ENCODE assay signal across 18 cellular contexts in the genomic region with DNA sequence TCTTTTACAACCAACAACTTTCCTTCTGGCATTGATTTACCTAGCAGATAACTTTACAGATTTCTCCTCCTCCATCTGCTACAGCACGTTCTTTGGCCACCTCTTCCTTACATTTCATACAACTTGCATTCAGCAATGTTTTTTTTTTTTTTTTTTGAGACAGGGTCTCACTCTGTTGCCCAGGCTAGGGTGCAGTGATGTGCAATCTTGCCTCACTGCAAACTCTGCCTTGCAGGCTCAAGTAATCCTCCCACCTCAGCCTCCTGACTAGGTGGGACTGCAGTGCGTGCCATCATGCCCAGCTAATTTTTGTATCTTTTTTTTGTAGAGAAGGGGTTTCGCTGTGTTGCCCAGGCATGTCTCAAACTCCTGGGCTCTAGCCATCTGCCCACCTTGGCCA. TPM values are rescaled to one million over a fixed set of nuclear protein-coding genes. Genes with fewer than 3 reads are reported as not detected.
DNase-seq lines count a peak whose midpoint lies in the region; ATAC-seq, FAIRE-seq and TF ChIP-seq lines count a peak whose summit lies in the region.
"Had no signal": no experiment of that assay in that cellular context is flagged by ENCODE, and none has a peak within 500 bp of the region (broad histone marks: within the 10 kb centered on the region; RNA-seq: fewer than 3 reads in every experiment).

No MANE protein-coding gene starts in this region.

- no peak overlapping the region for H3K4me3 ChIP-seq in CD4-positive, alpha-beta memory T cell (ENCODE audit: low read length in 2 of 2)
- H3K4me3 ChIP-seq in K562: no peak overlapping the region

- TF ChIP-seq CTCF in WTC11 (IDR thresholded peaks at IDR 0.05): no peak
- no peak for TF ChIP-seq CTCF in K562 (IDR thresholded peaks at IDR 0.05 in 2 of 3, conservative IDR thresholded peaks at IDR 0.05 in 1 of 3; ENCODE audit: insufficient read depth in 2 of 3, low read depth in 1 of 3, low read length in 3 of 3)

- H3K27ac Mint-ChIP-seq in T-helper 1 cell treated with Interleukin-12 subunit alpha and Interleukin-12 subunit beta and Interleukin-4 antibody, amounts not matched to agents 30 μg/mL and 1 μg/mL, for 36 hours: no peak overlapping the region
- peak overlapping the region in 1 of 7 donors; percentile 39 for H3K27ac Mint-ChIP-seq in CD4-positive, alpha-beta memory T cell
- H3K27ac Mint-ChIP-seq in WTC11: no peak overlapping the region
- H3K27ac Mint-ChIP-seq: HFFc6 had no signal

- no peak for TF ChIP-seq POLR2A in K562 (conservative IDR thresholded peaks at IDR 0.05)

- BruUV-seq in K562 (replicated peaks; lab: Mats Ljungman, UMichigan): no TSS peak

- peaks cover 66% of the 10 kb centered on the region for H3K4me1 ChIP-seq in CD4-positive, alpha-beta memory T cell (ENCODE audit: insufficient read depth, low read length)
- H3K4me1 ChIP-seq in K562 (replicated peaks in 1 of 2; ENCODE audit: control insufficient read depth in 2 of 2, insufficient read depth in 2 of 2, low read length in 2 of 2): peaks cover 0 to 22% of the 10 kb centered on the region in 2 experiments; a peak in 4 of 5 replicates
- H3K4me1 ChIP-seq: BE2C had no signal

- intact Hi-C loops in CD4-positive, alpha-beta memory T cell (cut with micrococcal nuclease): no loop called here
- intact Hi-C loops in K562 (cut with micrococcal nuclease): no loop called here

- no peaks in the 10 kb centered on the region for H3K9me3 Mint-ChIP-seq in T-helper 1 cell treated with Interleukin-12 subunit alpha and Interleukin-12 subunit beta and Interleukin-4 antibody, amounts not matched to agents 30 μg/mL and 1 μg/mL, for 36 hours
- peaks cover 0 to 2% (median 0%) of the 10 kb centered on the region in 8 donors for H3K9me3 Mint-ChIP-seq in CD4-positive, alpha-beta memory T cell
- H3K9me3 Mint-ChIP-seq in WTC11: peaks cover 5% of the 10 kb centered on the region; the same call in 1 of the 2 replicates
- H3K9me3 Mint-ChIP-seq: HFFc6 had no signal

- TF ChIP-seq EP300 in K562 (IDR thresholded peaks at IDR 0.05; ENCODE audit: low read length): no peak

- CTCF ChIA-PET in CD4-positive, alpha-beta memory T cell (lab: Charles Lee; ENCODE audit: partially characterized antibody): interaction anchor here (0.7 to 1.4 kb wide), 2 partner anchors 242 to 258 kb away, joined by 4 to 8 read pairs; no protein-coding TSS in a partner anchor
- CTCF ChIA-PET in WTC11 (lab: Charles Lee) (interaction anchor here (1.0 kb wide), 1 partner anchor 258 kb away, joined by 4 read pairs; no protein-coding TSS in a partner anchor), K562 (lab: Yijun Ruan, JAX; ENCODE audit: low intra/inter-chr PET ratio) (no interaction called here)

- no peak overlapping the region for H2AFZ ChIP-seq in K562 (ENCODE audit: low read depth, low read length)

- peak overlapping the region; percentile 47 for H3K4me3 Mint-ChIP-seq in T-helper 1 cell treated with Interleukin-12 subunit alpha and Interleukin-12 subunit beta and Interleukin-4 antibody, amounts not matched to agents 30 μg/mL and 1 μg/mL, for 36 hours
- peak overlapping the region in 5 of 8 donors; percentile 22 to 74 (median 47) for H3K4me3 Mint-ChIP-seq in CD4-positive, alpha-beta memory T cell
- H3K4me3 Mint-ChIP-seq in WTC11: no peak overlapping the region
- H3K4me3 Mint-ChIP-seq: HFFc6 had no signal

- H3K36me3 ChIP-seq in CD4-positive, alpha-beta memory T cell (ENCODE audit: insufficient read depth, low read length): no peaks in the 10 kb centered on the region
- peaks cover 25% of the 10 kb centered on the region; the same call in 2 of the 3 replicates for H3K36me3 ChIP-seq in K562 (ENCODE audit: control insufficient read depth, insufficient read depth, low read length)
- H3K36me3 ChIP-seq: BE2C had no signal

- H3K27me3 Mint-ChIP-seq in T-helper 1 cell treated with Interleukin-12 subunit alpha and Interleukin-12 subunit beta and Interleukin-4 antibody, amounts not matched to agents 30 μg/mL and 1 μg/mL, for 36 hours (ENCODE audit: low read depth): no peaks in the 10 kb centered on the region
- H3K27me3 Mint-ChIP-seq in CD4-positive, alpha-beta memory T cell: peaks cover 0 to 4% of the 10 kb centered on the region in 2 donors
- H3K27me3 Mint-ChIP-seq in WTC11 (ENCODE audit: low read depth): peaks cover 18% of the 10 kb centered on the region

- H3K9me3 ChIP-seq in CD4-positive, alpha-beta memory T cell (ENCODE audit: control insufficient read depth in 1 of 2, low read length in 2 of 2): no peaks in the 10 kb centered on the region
- H3K9me3 ChIP-seq in K562 (replicated peaks; ENCODE audit: control insufficient read depth, insufficient read depth, low read depth, low read length): no peaks in the 10 kb centered on the region
- H3K9me3 ChIP-seq: BE2C had no signal

- no peak overlapping the region for H3K9ac ChIP-seq in K562 (ENCODE audit: insufficient read depth in 1 of 2, low read depth in 2 of 2, low read length in 2 of 2)

- 62% methylated on average over 3 of the region's 3 CpGs for WGBS in K562 (ENCODE audit: insufficient coverage, low coverage, missing lambda C conversion rate)

- no peak overlapping the region for H3K4me2 ChIP-seq in K562 (ENCODE audit: insufficient read depth, low read length)

- H3K9me1 ChIP-seq in K562 (ENCODE audit: control insufficient read depth, insufficient read depth, low read length): no peaks in the 10 kb centered on the region

- DNase-seq in T-helper 1 cell (no peak), WTC11 (ENCODE audit: low spot score) (no peak), K562 (ENCODE audit: extremely low read depth in 1 of 4, low spot score in 3 of 4) (no peak), amniotic stem cell (lab: John Stamatoyannopoulos, UW) (no peak), GM03348 (ENCODE audit: low spot score) (no peak)
- DNase-seq in CD4-positive, alpha-beta memory T cell: no peak
- DNase-seq: BE2C, GDM1, HFFc6, MM.1S, NCI-H1092 treated with DMSO at 0.1 percent for 48 hours, NCI-H2081 treated with DMSO at 0.1 percent for 48 hours, NCI-H524 had no signal

- no peaks in the 10 kb centered on the region for H3K27me3 ChIP-seq in CD4-positive, alpha-beta memory T cell (ENCODE audit: insufficient read depth, low read length)
- no peaks in the 10 kb centered on the region for H3K27me3 ChIP-seq in K562 (ENCODE audit: control insufficient read depth in 2 of 2, insufficient read depth in 2 of 2, low read length in 2 of 2)
- H3K27me3 ChIP-seq: BE2C had no signal

- no peak for FAIRE-seq in K562 (lab: Jason Lieb, UNC)
- FAIRE-seq: GM12892, H1 had no signal

- POLR2A ChIA-PET in CD4-positive, alpha-beta memory T cell (lab: Charles Lee; ENCODE audit: partially characterized antibody): interaction anchor here (0.6 to 2.0 kb wide), 5 partner anchors 18 to 220 kb away, joined by 3 to 6 read pairs (median 3); no protein-coding TSS in a partner anchor
- POLR2A ChIA-PET in WTC11 (lab: Charles Lee) (no interaction called here), K562 (lab: Yijun Ruan, JAX) (interaction anchor here (1.4 kb wide), 1 partner anchor 10 kb away, joined by 3 read pairs; no protein-coding TSS in a partner anchor)

- H3K36me3 Mint-ChIP-seq in T-helper 1 cell treated with Interleukin-12 subunit alpha and Interleukin-12 subunit beta and Interleukin-4 antibody, amounts not matched to agents 30 μg/mL and 1 μg/mL, for 36 hours (ENCODE audit: low read depth): peaks cover 70% of the 10 kb centered on the region
- H3K36me3 Mint-ChIP-seq in CD4-positive, alpha-beta memory T cell: peaks cover 30 to 32% of the 10 kb centered on the region in 2 donors
- H3K36me3 Mint-ChIP-seq in WTC11: peaks cover 6% of the 10 kb centered on the region; the same call in 1 of the 2 replicates

- ATAC-seq in WTC11 (no peak), K562 (no peak), HG03342 (IDR thresholded peaks at IDR 0.05; ENCODE audit: unreplicated experiment) (no peak)

- in situ Hi-C loops in K562 (cut with MboI): no loop called here

- H3K27ac ChIP-seq in CD4-positive, alpha-beta memory T cell (ENCODE audit: low read depth, low read length): no peak overlapping the region
- no peak overlapping the region for H3K27ac ChIP-seq in K562 (ENCODE audit: extremely low read depth, low read depth, low read length)
- H3K27ac ChIP-seq: 22Rv1 had no signal

- H4K20me1 ChIP-seq in K562 (replicated peaks; ENCODE audit: control insufficient read depth, insufficient read depth, low read length): peaks cover 10% of the 10 kb centered on the region

- TF ChIP-seq RAD21 in K562 (CRISPR knock-in tag; conservative IDR thresholded peaks at IDR 0.05 in 1 of 2, IDR thresholded peaks at IDR 0.05 in 1 of 2): no peak

- H3K4me1 Mint-ChIP-seq in T-helper 1 cell treated with Interleukin-12 subunit alpha and Interleukin-12 subunit beta and Interleukin-4 antibody, amounts not matched to agents 30 μg/mL and 1 μg/mL, for 36 hours (ENCODE audit: low read depth): peaks cover 45% of the 10 kb centered on the region
- peaks cover 48 to 85% (median 66%) of the 10 kb centered on the region in 4 donors for H3K4me1 Mint-ChIP-seq in CD4-positive, alpha-beta memory T cell
- peaks cover 21% of the 10 kb centered on the region for H3K4me1 Mint-ChIP-seq in WTC11

- peaks cover 100% of the 10 kb centered on the region for H3K79me2 ChIP-seq in K562 (ENCODE audit: control insufficient read depth, insufficient read depth, low read length)

TF ChIP-seq in WTC11, 78 proteins besides CTCF, POLR2A, EP300 and RAD21 (continues in another document):
- no peak for TF ChIP-seq NFE2L1 (CRISPR knock-in tag; IDR thresholded peaks at IDR 0.05)

TF ChIP-seq in K562, 482 proteins besides CTCF, POLR2A, EP300 and RAD21 (continues in another document):
- TF ChIP-seq PHB (CRISPR knock-in tag; IDR thresholded peaks at IDR 0.05) (no peak), ZNF121 (CRISPR knock-in tag; conservative IDR thresholded peaks at IDR 0.05) (peak; percentile 74)

RNA-seq across cellular contexts. Expression of gene PDE3B, which starts 6.5 kb away (rescaled TPM):
- 100 to 1,000 TPM; 219 to 222 TPM for total RNA-seq in CD4-positive, alpha-beta memory T cell
- 10 to 100 TPM; 34.1 to 43.8 TPM for polyA plus RNA-seq in CD4-positive, alpha-beta memory T cell
- 9.4 to 9.6 TPM (median 9.5 TPM) in 3 replicates for total RNA-seq in WTC11 (2021)
- 21.1 and 47.2 TPM in 2 replicates for total RNA-seq in K562 (2011; cell fraction: chromatin; rRNA removed; ENCODE audit: low replicate concordance)
- 12.0 and 15.7 TPM in 2 replicates for total RNA-seq in K562 (2011; cell fraction: nucleolus; rRNA removed)
- 24.6 and 34.8 TPM in 2 replicates for total RNA-seq in K562 (2011; cell fraction: nucleoplasm; rRNA removed)
- 12.2 and 13.8 TPM in 2 replicates for total RNA-seq in K562 (2014; rRNA removed)
- total RNA-seq in K562 (2014; rRNA removed; fragmentation: Illumina TruSeq; extraction: Trizol): 16.3 and 17.0 TPM in 2 replicates
- total RNA-seq in K562 (2015; rRNA removed; fragmentation: Illumina TruSeq; extraction: Trizol): 20.9 and 22.5 TPM in 2 replicates
- 15.1 and 15.8 TPM in 2 replicates for total RNA-seq in K562 (2021)
- polyA plus RNA-seq in K562 (2011; rRNA removed): 7.9 and 11.4 TPM in 2 replicates
- polyA plus RNA-seq in K562 (2011; cell fraction: cytosol; rRNA removed): 3.5 and 6.3 TPM in 2 replicates
- polyA plus RNA-seq in K562 (2011; cell fraction: nucleus; rRNA removed): 17.5 and 17.6 TPM in 2 replicates
- polyA plus RNA-seq in K562 (2012): 9.8 and 10.0 TPM in 2 replicates
- 9.9 and 13.7 TPM in 2 replicates for polyA plus RNA-seq in K562 (2014; fragmentation: Illumina TruSeq; extraction: Trizol)
- polyA plus RNA-seq in K562 (2014; fragmentation: Nextera tagmentation; extraction: Ambion mirVana): 1 to 10 TPM; 2.3 to 2.9 TPM
- polyA plus RNA-seq in K562 (2014; rRNA removed): 7.5 and 7.8 TPM in 2 replicates
- 21.1 and 26.2 TPM in 2 replicates for polyA minus RNA-seq in K562 (2011; rRNA and poly(A)+ RNA removed)
- 7.8 and 12.7 TPM in 2 replicates for polyA minus RNA-seq in K562 (2011; cell fraction: cytosol; rRNA and poly(A)+ RNA removed)
- polyA minus RNA-seq in K562 (2011; cell fraction: nucleus; rRNA and poly(A)+ RNA removed): 31.1 and 33.1 TPM in 2 replicates

Comparison
In these comparisons a context has a peak if more than half of its experiments do, and no peak if none do; other contexts are left out.
1. RNA of gene PDE3B, which starts 6.5 kb away (total RNA-seq): 219 to 222 TPM in CD4-positive, alpha-beta memory T cell; 12.0 to 47.2 TPM in K562 and 9.4 to 9.6 TPM in WTC11; every median in the first group is over 4 times any median in the second.